ENCODE assay signal across 28 cellular contexts in genomic region chr11:32905028-32905667, GRCh38. TPM values are rescaled to one million over a fixed set of nuclear protein-coding genes. Genes with fewer than 3 reads are reported as not detected.
DNase-seq lines count a peak whose midpoint lies in the region; ATAC-seq and TF ChIP-seq lines count a peak whose summit lies in the region.
"Had no signal": no experiment of that assay in that cellular context is flagged by ENCODE, and none has a peak within 500 bp of the region (broad histone marks: within the 10 kb centered on the region; RNA-seq: fewer than 3 reads in every experiment).

No MANE protein-coding gene starts in this region.

- TF ChIP-seq POLR2A in transverse colon (IDR thresholded peaks at IDR 0.05) = no peak

- H3K27me3 Mint-ChIP-seq in WTC11 (ENCODE audit: low read depth) = no peaks in the 10 kb centered on the region
- H3K27me3 Mint-ChIP-seq in activated naive CD4-positive, alpha-beta T cell treated with anti-CD3 and anti-CD28 coated beads for 36 hours (ENCODE audit: low read depth) = no peaks in the 10 kb centered on the region
- H3K27me3 Mint-ChIP-seq: activated CD8-positive, alpha-beta T cell treated with anti-CD3 and anti-CD28 coated beads for 36 hours; B cell; naive B cell had no signal

- CTCF ChIA-PET in WTC11 (lab: Charles Lee) = interaction anchor here (1.0 kb wide), 1 partner anchor 12 kb away, joined by 4 read pairs; the partner anchor contains the start of gene QSER1
- CTCF ChIA-PET in activated naive CD4-positive, alpha-beta T cell treated with anti-CD3 and anti-CD28 coated beads for 36 hours (lab: Charles Lee) = interaction anchor here (1.0 to 1.3 kb wide), 2 partner anchors 9 kb away, joined by 3 to 4 read pairs; no protein-coding TSS in a partner anchor

- H3K9me3 ChIP-seq in transverse colon = no peaks in the 10 kb centered on the region
- H3K9me3 ChIP-seq: colonic mucosa, pancreas, tibial nerve had no signal

- no peaks in the 10 kb centered on the region for H3K36me3 ChIP-seq in transverse colon
- H3K36me3 ChIP-seq: colonic mucosa, pancreas, tibial nerve had no signal

- H3K4me3 Mint-ChIP-seq in WTC11 = no peak overlapping the region
- no peak overlapping the region for H3K4me3 Mint-ChIP-seq in activated naive CD4-positive, alpha-beta T cell treated with anti-CD3 and anti-CD28 coated beads for 36 hours
- H3K4me3 Mint-ChIP-seq: activated CD8-positive, alpha-beta T cell treated with anti-CD3 and anti-CD28 coated beads for 36 hours; activated T-cell treated with anti-CD3 and anti-CD28 coated beads, Interleukin-2, amount 50 U/mL, for 4 hours; B cell; endodermal cell; naive B cell had no signal

- no peaks in the 10 kb centered on the region for H3K9me3 Mint-ChIP-seq in WTC11
- H3K9me3 Mint-ChIP-seq in activated naive CD4-positive, alpha-beta T cell treated with anti-CD3 and anti-CD28 coated beads for 36 hours = no peaks in the 10 kb centered on the region
- H3K9me3 Mint-ChIP-seq: activated CD8-positive, alpha-beta T cell treated with anti-CD3 and anti-CD28 coated beads for 36 hours; activated T-cell treated with anti-CD3 and anti-CD28 coated beads, Interleukin-2, amount 50 U/mL, for 4 hours; endodermal cell; naive B cell had no signal

- intact Hi-C loops in activated naive CD4-positive, alpha-beta T cell treated with anti-CD3 and anti-CD28 coated beads for 36 hours (cut with micrococcal nuclease) = no loop called here
- intact Hi-C loops in transverse colon (cut with DNase I; ENCODE audit: low total_unique reads) = no loop called here

- no peaks in the 10 kb centered on the region for H3K27me3 ChIP-seq in transverse colon
- H3K27me3 ChIP-seq: colonic mucosa, pancreas, tibial nerve had no signal

- H3K4me1 ChIP-seq in transverse colon = no peaks in the 10 kb centered on the region
- H3K4me1 ChIP-seq: colonic mucosa had no signal

- WGBS in transverse colon (ENCODE audit: low coverage in 1 of 2), 2 donors = 62 to 67% methylated on average over 3 of the region's 3 CpGs

- in situ Hi-C loops in transverse colon (cut with MboI; ENCODE audit: low pct_ligation_motif_present in 1 of 4, low pct_unique_long_range_greater_than_20kb in 1 of 4, low sequenced_read_pairs in 3 of 4) = no loop called here

- TF ChIP-seq CTCF in WTC11 (IDR thresholded peaks at IDR 0.05) (no peak), fibroblast of the aortic adventitia (IDR thresholded peaks at IDR 0.05; ENCODE audit: insufficient read depth, low read length) (no peak), retinal pigment epithelial cell (conservative IDR thresholded peaks at IDR 0.05; ENCODE audit: low read depth, low read length) (no peak), transverse colon (IDR thresholded peaks at IDR 0.05) (no peak)

- H3K27ac Mint-ChIP-seq in WTC11 = peak overlapping the region; percentile 66
- H3K27ac Mint-ChIP-seq in activated naive CD4-positive, alpha-beta T cell treated with anti-CD3 and anti-CD28 coated beads for 36 hours = no peak overlapping the region
- H3K27ac Mint-ChIP-seq: activated CD8-positive, alpha-beta T cell treated with anti-CD3 and anti-CD28 coated beads for 36 hours; B cell had no signal

- DNase-seq in NCI-H2171 treated with DMSO at 0.1 percent for 48 hours (lab: John Stamatoyannopoulos, UW) = peak; percentile 47
- no peak for DNase-seq in NCI-H2171 (lab: John Stamatoyannopoulos, UW)
- DNase-seq in WTC11 (ENCODE audit: low spot score) = no peak
- DNase-seq in fibroblast of the aortic adventitia (ENCODE audit: low read depth) = peak; percentile 10
- peak; percentile 81 for DNase-seq in retinal pigment epithelial cell (ENCODE audit: low read depth)
- DNase-seq in activated naive CD4-positive, alpha-beta T cell treated with anti-CD3 and anti-CD28 coated beads for 36 hours = no peak
- no peak for DNase-seq in stimulated activated CD4-positive, alpha-beta T cell treated with anti-CD3 and anti-CD28 coated beads, Interleukin-4, amount 100 ng/mL, for 4 hours
- no peak for DNase-seq in transverse colon
- DNase-seq: activated CD8-positive, alpha-beta T cell treated with anti-CD3 and anti-CD28 coated beads for 36 hours; activated naive CD4-positive, alpha-beta T cell treated with Interleukin-2 at 50 U/mL for 16 hours; activated T-cell treated with anti-CD3 and anti-CD28 coated beads, Interleukin-2, amount 50 U/mL, for 4 hours; aorta; colonic mucosa; COR-L47; DND-41; endodermal cell; islet precursor cell; mammary epithelial cell; naive B cell; NCI-H1417; NCI-H524 treated with DMSO at 0.1 percent for 48 hours; pancreas; stimulated activated naive CD8-positive, alpha-beta T cell treated with anti-CD3 and anti-CD28 coated beads, Interleukin-15, Interleukin-2, amounts not matched to agents 100 U/mL and 50 U/mL, for 24 hours had no signal

- H3K4me1 Mint-ChIP-seq in WTC11 = peaks cover 84% of the 10 kb centered on the region
- peaks cover 26% of the 10 kb centered on the region for H3K4me1 Mint-ChIP-seq in activated naive CD4-positive, alpha-beta T cell treated with anti-CD3 and anti-CD28 coated beads for 36 hours (ENCODE audit: low read depth)

- peaks cover 9% of the 10 kb centered on the region for H3K36me3 Mint-ChIP-seq in WTC11
- H3K36me3 Mint-ChIP-seq in activated naive CD4-positive, alpha-beta T cell treated with anti-CD3 and anti-CD28 coated beads for 36 hours (ENCODE audit: low read depth) = peaks cover 14% of the 10 kb centered on the region

- POLR2A ChIA-PET in WTC11 (lab: Charles Lee) = no interaction called here

- ATAC-seq in WTC11 = no peak
- ATAC-seq: activated CD4-positive, CD25-positive, alpha-beta regulatory T cell treated with anti-CD3 and anti-CD28 coated beads, Interleukin-2, amount 50 U/mL, for 24 hours; activated CD8-positive, alpha-beta T cell treated with anti-CD3 and anti-CD28 coated beads for 36 hours; activated T-cell treated with anti-CD3 and anti-CD28 coated beads, Interleukin-2, amount 50 U/mL, for 4 hours; stimulated activated naive CD8-positive, alpha-beta T cell treated with anti-CD3 and anti-CD28 coated beads, Interleukin-15, Interleukin-2, amounts not matched to agents 100 U/mL and 50 U/mL, for 24 hours had no signal

- TF ChIP-seq EP300 in transverse colon (IDR thresholded peaks at IDR 0.05; ENCODE audit: low read depth) = no peak

- H3K4me3 ChIP-seq in fibroblast of the aortic adventitia (ENCODE audit: low read depth, low read length) (no peak overlapping the region), retinal pigment epithelial cell (ENCODE audit: low read length) (no peak overlapping the region), transverse colon (no peak overlapping the region)
- H3K4me3 ChIP-seq: colonic mucosa, pancreas, skin epidermis, tibial nerve had no signal

- no peak overlapping the region for H3K27ac ChIP-seq in transverse colon
- H3K27ac ChIP-seq: 22Rv1, colonic mucosa, pancreas, skin epidermis, tibial nerve had no signal

TF ChIP-seq in WTC11, 78 proteins besides CTCF, POLR2A, EP300 and RAD21 (continues in another document):
- no peak for TF ChIP-seq NFATC4 (CRISPR knock-in tag; IDR thresholded peaks at IDR 0.05)
- TF ChIP-seq MYBL2 (CRISPR knock-in tag; IDR thresholded peaks at IDR 0.05) = no peak
- TF ChIP-seq, protein P1, sequence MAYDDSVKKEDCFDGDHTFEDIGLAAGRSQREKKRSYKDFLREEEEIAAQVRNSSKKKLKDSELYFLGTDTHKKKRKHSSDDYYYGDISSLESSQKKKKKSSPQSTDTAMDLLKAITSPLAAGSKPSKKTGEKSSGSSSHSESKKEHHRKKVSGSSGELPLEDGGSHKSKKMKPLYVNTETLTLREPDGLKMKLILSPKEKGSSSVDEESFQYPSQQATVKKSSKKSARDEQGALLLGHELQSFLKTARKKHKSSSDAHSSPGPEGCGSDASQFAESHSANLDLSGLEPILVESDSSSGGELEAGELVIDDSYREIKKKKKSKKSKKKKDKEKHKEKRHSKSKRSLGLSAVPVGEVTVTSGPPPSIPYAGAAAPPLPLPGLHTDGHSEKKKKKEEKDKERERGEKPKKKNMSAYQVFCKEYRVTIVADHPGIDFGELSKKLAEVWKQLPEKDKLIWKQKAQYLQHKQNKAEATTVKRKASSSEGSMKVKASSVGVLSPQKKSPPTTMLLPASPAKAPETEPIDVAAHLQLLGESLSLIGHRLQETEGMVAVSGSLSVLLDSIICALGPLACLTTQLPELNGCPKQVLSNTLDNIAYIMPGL (CRISPR knock-in tag; IDR thresholded peaks at IDR 0.05) = no peak
- no peak for TF ChIP-seq NFE2L1 (CRISPR knock-in tag; IDR thresholded peaks at IDR 0.05)
- TF ChIP-seq ZBTB21 (CRISPR knock-in tag; IDR thresholded peaks at IDR 0.05; ENCODE audit: borderline replicate concordance) = no peak
- TF ChIP-seq CREM (CRISPR knock-in tag; IDR thresholded peaks at IDR 0.05) = no peak
- no peak for TF ChIP-seq EMX1 (CRISPR knock-in tag; IDR thresholded peaks at IDR 0.05)
- no peak for TF ChIP-seq SOX15 (CRISPR knock-in tag; IDR thresholded peaks at IDR 0.05)

RNA-seq across cellular contexts. Expression of gene QSER1, which starts 12.5 kb away (rescaled TPM):
- total RNA-seq in WTC11 (2021) (74.0 to 84.0 TPM (median 79.3 TPM) in 3 replicates), fibroblast of the aortic adventitia (ENCODE audit: low replicate concordance) (18.8 and 38.1 TPM in 2 replicates), transverse colon (10 to 100 TPM; 20.5 to 39.2 (median 31.9) TPM)
- 10 to 100 TPM; 10.1 to 12.3 TPM for total RNA-seq in activated naive CD4-positive, alpha-beta T cell treated with anti-CD3 and anti-CD28 coated beads for 36 hours

Comparison
In these comparisons a context has a peak if more than half of its experiments do, and no peak if none do; other contexts are left out.
1. DNase-seq: peak in NCI-H2171 treated with DMSO at 0.1 percent for 48 hours (single experiment), fibroblast of the aortic adventitia (single experiment) and retinal pigment epithelial cell (single experiment); none in NCI-H2171 (single experiment), WTC11 (single experiment), activated naive CD4-positive, alpha-beta T cell treated with anti-CD3 and anti-CD28 coated beads for 36 hours (single experiment), stimulated activated CD4-positive, alpha-beta T cell treated with anti-CD3 and anti-CD28 coated beads, Interleukin-4, amount 100 ng/mL, for 4 hours (0 of 2) and transverse colon (single experiment).